Comparison of ENCODE assay signal across 10 cellular contexts in the genomic region with DNA sequence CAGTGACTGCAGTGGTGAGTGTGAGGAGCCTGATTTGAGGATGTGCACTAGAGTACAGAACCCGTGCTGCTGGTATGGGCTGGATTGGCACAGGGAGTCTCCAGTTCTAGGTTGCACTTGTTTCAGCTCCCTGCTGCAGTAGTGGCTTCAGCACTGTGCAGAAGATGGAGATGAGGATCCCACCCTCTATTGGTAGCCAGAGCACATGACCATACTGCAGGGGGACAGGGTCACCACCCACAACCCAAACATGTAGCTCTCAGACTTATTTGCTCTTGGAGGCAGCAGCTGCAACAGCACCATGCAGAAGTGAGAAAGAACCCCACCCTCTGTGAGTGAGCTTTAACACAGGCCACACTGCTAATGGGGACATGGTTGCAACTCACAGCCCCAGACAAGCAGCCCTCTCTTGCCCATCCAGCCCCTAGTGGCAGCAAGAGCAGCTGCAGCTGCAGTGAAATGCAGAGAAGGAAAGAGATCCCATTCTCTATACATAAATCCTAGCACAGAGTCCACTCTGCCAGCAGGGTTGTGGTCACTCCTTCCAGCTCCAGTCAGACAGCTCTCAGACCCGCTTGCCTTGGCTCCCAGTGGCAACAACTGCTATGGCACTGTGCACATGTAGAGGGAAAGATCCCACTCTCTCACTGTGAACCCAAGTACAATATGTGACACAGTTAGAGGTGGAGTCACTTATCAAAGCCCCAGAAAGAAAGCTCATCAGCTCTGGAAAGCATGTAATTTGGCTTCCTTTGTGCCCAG. TPM values are rescaled to one million over a fixed set of nuclear protein-coding genes. Genes with fewer than 3 reads are reported as not detected.
DNase-seq lines count a peak whose midpoint lies in the region; ATAC-seq and TF ChIP-seq lines count a peak whose summit lies in the region.
"Had no signal": no experiment of that assay in that cellular context is flagged by ENCODE, and none has a peak within 500 bp of the region (broad histone marks: within the 10 kb centered on the region; RNA-seq: fewer than 3 reads in every experiment).

No MANE protein-coding gene starts in this region.

- no peak overlapping the region for H3K27ac ChIP-seq in WERI-Rb-1
- no peak overlapping the region for H3K27ac ChIP-seq in tibial artery

- H3K9me3 ChIP-seq in WERI-Rb-1 (ENCODE audit: severe bottlenecking) = no peaks in the 10 kb centered on the region
- peaks cover 5% of the 10 kb centered on the region for H3K9me3 ChIP-seq in mucosa of descending colon
- peaks cover 0 to 15% (median 8%) of the 10 kb centered on the region in 3 donors for H3K9me3 ChIP-seq in tibial artery

- H3K27ac Mint-ChIP-seq in T-cell = no peak overlapping the region
- H3K27ac Mint-ChIP-seq: memory B cell; T-helper 1 cell treated with Interleukin-12 subunit alpha and Interleukin-12 subunit beta and Interleukin-4 antibody, amounts not matched to agents 30 μg/mL and 1 μg/mL, for 36 hours had no signal

- H3K4me1 ChIP-seq in mucosa of descending colon (ENCODE audit: low read depth) (no peaks in the 10 kb centered on the region), tibial artery (no peaks in the 10 kb centered on the region)

- H3K9me3 Mint-ChIP-seq in T-cell = peaks cover 7 to 16% (median 12%) of the 10 kb centered on the region in 3 donors
- H3K9me3 Mint-ChIP-seq: T-helper 1 cell treated with Interleukin-12 subunit alpha and Interleukin-12 subunit beta and Interleukin-4 antibody, amounts not matched to agents 30 μg/mL and 1 μg/mL, for 36 hours had no signal

- DNase-seq in GM03348 (ENCODE audit: low spot score) (peak; percentile 24), WERI-Rb-1 (peak; percentile 25), mucosa of descending colon (peak in 1 of 3 donors; percentile 19), tibial artery (no peak), T-cell (no peak), amniotic stem cell (lab: John Stamatoyannopoulos, UW) (no peak)

- peak; percentile 82 for TF ChIP-seq CTCF in WERI-Rb-1 (IDR thresholded peaks at IDR 0.05; ENCODE audit: low read depth, low read length)
- no peak for TF ChIP-seq CTCF in mucosa of descending colon (IDR thresholded peaks at IDR 0.05)
- TF ChIP-seq CTCF in tibial artery (IDR thresholded peaks at IDR 0.05) = no peak

- intact Hi-C loops in mucosa of descending colon (cut with DNase I, micrococcal nuclease) = no loop called here
- intact Hi-C loops in tibial artery (cut with DNase I; ENCODE audit: low total_unique reads) = no loop called here

- POLR2A ChIA-PET in T-cell (lab: Charles Lee) = no interaction called here

- H3K36me3 Mint-ChIP-seq in T-cell = no peaks in the 10 kb centered on the region

- H3K36me3 ChIP-seq in WERI-Rb-1 = no peaks in the 10 kb centered on the region
- H3K36me3 ChIP-seq in mucosa of descending colon (ENCODE audit: low read depth) = no peaks in the 10 kb centered on the region
- H3K36me3 ChIP-seq in tibial artery = no peaks in the 10 kb centered on the region

- H3K27me3 Mint-ChIP-seq in T-cell = peaks cover 15 to 29% of the 10 kb centered on the region in 2 donors

- no peak overlapping the region for H3K4me3 Mint-ChIP-seq in T-cell
- H3K4me3 Mint-ChIP-seq: memory B cell; T-helper 1 cell treated with Interleukin-12 subunit alpha and Interleukin-12 subunit beta and Interleukin-4 antibody, amounts not matched to agents 30 μg/mL and 1 μg/mL, for 36 hours had no signal

- H3K4me3 ChIP-seq in WERI-Rb-1 (ENCODE audit: low read depth, low read length) = no peak overlapping the region
- H3K4me3 ChIP-seq in mucosa of descending colon = no peak overlapping the region
- H3K4me3 ChIP-seq in tibial artery = no peak overlapping the region

- ATAC-seq in GM21367 (IDR thresholded peaks at IDR 0.05; ENCODE audit: unreplicated experiment) (peak; percentile 96), HG03442 (IDR thresholded peaks at IDR 0.05; ENCODE audit: unreplicated experiment) (peak; percentile 97), mucosa of descending colon (peak; percentile 78), T-cell (replicated peaks in 1 of 4) (no peak)

- CTCF ChIA-PET in T-cell (lab: Charles Lee) = no interaction called here

- H3K27me3 ChIP-seq in WERI-Rb-1 (ENCODE audit: insufficient read depth, low read depth, severe bottlenecking) (no peaks in the 10 kb centered on the region), tibial artery (no peaks in the 10 kb centered on the region)

- no peaks in the 10 kb centered on the region for H3K4me1 Mint-ChIP-seq in T-cell
- H3K4me1 Mint-ChIP-seq: memory B cell had no signal

RNA-seq across cellular contexts. Expression of a gene that starts 51.4 kb away (rescaled TPM):
- total RNA-seq in mucosa of descending colon (10 to 100 TPM; 25.1 to 86.6 (median 77.1) TPM), T-cell (under 1 TPM in 4 of 5 donors, not detected in 1; 0.05 to 0.57 (median 0.14) TPM)

Comparison
In these comparisons a context has a peak if more than half of its experiments do, and no peak if none do; other contexts are left out.
1. DNase-seq: peak in GM03348 (single experiment) and WERI-Rb-1 (single experiment); none in tibial artery (0 of 2), T-cell (0 of 34) and amniotic stem cell (single experiment).
2. ATAC-seq: peak in GM21367 (single experiment), HG03442 (single experiment) and mucosa of descending colon (single experiment); none in T-cell (0 of 4).
3. RNA of a gene that starts 51.4 kb away (total RNA-seq): 25.1 to 86.6 TPM in mucosa of descending colon; 0.05 to 0.57 TPM in T-cell; every median in the first group is over 10 times any median in the second.